ENCODE assay signal across 19 cellular contexts in the genomic region with DNA sequence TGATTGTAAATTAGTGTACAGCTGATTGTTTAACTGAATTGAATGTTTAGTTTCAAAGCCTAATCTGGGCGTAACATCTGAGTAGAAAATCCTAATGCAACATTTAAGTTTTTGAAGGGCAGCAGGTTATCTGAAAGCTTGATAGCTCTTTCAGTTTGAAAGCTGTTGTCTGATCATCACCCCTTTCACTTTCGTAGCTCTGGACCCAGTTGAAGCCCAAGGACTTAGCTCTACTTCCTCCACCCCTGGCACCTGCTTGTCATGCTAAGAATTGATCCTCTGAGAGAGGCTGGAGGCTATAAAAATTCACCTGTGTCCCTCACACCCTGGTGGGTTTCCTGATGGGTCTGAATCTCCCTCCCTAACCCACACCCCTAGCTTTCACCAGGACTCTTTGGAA.
DNase-seq lines count a peak whose midpoint lies in the region; ATAC-seq and FAIRE-seq lines count a peak whose summit lies in the region.
"Had no signal": no experiment of that assay in that cellular context is flagged by ENCODE, and none has a peak within 500 bp of the region (broad histone marks: within the 10 kb centered on the region; RNA-seq: fewer than 3 reads in every experiment).

No MANE protein-coding gene starts in this region.

- H3K36me3 Mint-ChIP-seq in T-cell = no peaks in the 10 kb centered on the region
- H3K36me3 Mint-ChIP-seq: activated CD4-positive, alpha-beta memory T cell treated with anti-CD3 and anti-CD28 coated beads for 36 hours; activated naive CD4-positive, alpha-beta T cell treated with anti-CD3 and anti-CD28 coated beads, Interleukin-2, amount 10 ng/mL, durations not matched to agents 7 days and 5 days; CD4-positive, CD25-positive, alpha-beta regulatory T cell had no signal

- DNase-seq in small intestine (peak; percentile 59), NCI-H446 (lab: John Stamatoyannopoulos, UW) (no peak), RKO (ENCODE audit: low spot score) (no peak), T-cell (no peak)
- DNase-seq: activated CD4-positive, alpha-beta memory T cell treated with anti-CD3 and anti-CD28 coated beads for 36 hours; activated naive CD4-positive, alpha-beta T cell treated with anti-CD3 and anti-CD28 coated beads, Interleukin-2, amount 10 ng/mL, durations not matched to agents 7 days and 5 days; GF-D8; heart right ventricle; left ventricle myocardium inferior; NCI-H1105; NCI-H510A; substantia nigra had no signal

- WGBS in small intestine, 3 donors = 24 to 49% (median 27%) methylated on average over 2 of the region's 2 CpGs

- ATAC-seq in GM19043 (IDR thresholded peaks at IDR 0.05; ENCODE audit: low read depth, unreplicated experiment) = peak; percentile 53
- ATAC-seq in GM21737 (IDR thresholded peaks at IDR 0.05; ENCODE audit: unreplicated experiment) = peak; percentile 76
- ATAC-seq in HG03108 (IDR thresholded peaks at IDR 0.05; ENCODE audit: unreplicated experiment) = peak; percentile 65
- no peak for ATAC-seq in T-cell (replicated peaks in 1 of 4)
- ATAC-seq: heart right ventricle, HepG2 had no signal

- POLR2A ChIA-PET in T-cell (lab: Charles Lee) = no interaction called here

- no peak for FAIRE-seq in small intestine (lab: Jason Lieb, UNC)
- FAIRE-seq: H1, HepG2 had no signal

- H3K27me3 Mint-ChIP-seq in T-cell = peaks cover 0 to 2% of the 10 kb centered on the region in 2 donors
- H3K27me3 Mint-ChIP-seq: activated CD4-positive, alpha-beta memory T cell treated with anti-CD3 and anti-CD28 coated beads for 36 hours had no signal

- H3K27me3 ChIP-seq in small intestine (ENCODE audit: control insufficient read depth in 2 of 2, insufficient read depth in 2 of 2, low read length in 2 of 2) = no peaks in the 10 kb centered on the region
- H3K27me3 ChIP-seq: heart right ventricle had no signal

- H3K4me3 ChIP-seq in small intestine (ENCODE audit: low read depth in 1 of 2, low read length in 2 of 2) = no peak overlapping the region
- H3K4me3 ChIP-seq: heart right ventricle, left ventricle myocardium inferior had no signal

- no peak overlapping the region for H3K27ac Mint-ChIP-seq in T-cell
- H3K27ac Mint-ChIP-seq: activated CD4-positive, alpha-beta memory T cell treated with anti-CD3 and anti-CD28 coated beads for 36 hours; activated naive CD4-positive, alpha-beta T cell treated with anti-CD3 and anti-CD28 coated beads, Interleukin-2, amount 10 ng/mL, durations not matched to agents 7 days and 5 days; CD4-positive, CD25-positive, alpha-beta regulatory T cell had no signal

- H3K36me3 ChIP-seq in small intestine (ENCODE audit: control insufficient read depth in 2 of 2, insufficient read depth in 2 of 2, low read length in 2 of 2) = no peaks in the 10 kb centered on the region
- H3K36me3 ChIP-seq: heart right ventricle, left ventricle myocardium inferior had no signal

- no peaks in the 10 kb centered on the region for H3K4me1 Mint-ChIP-seq in T-cell
- H3K4me1 Mint-ChIP-seq: activated naive CD4-positive, alpha-beta T cell treated with anti-CD3 and anti-CD28 coated beads, Interleukin-2, amount 10 ng/mL, durations not matched to agents 7 days and 5 days; CD4-positive, CD25-positive, alpha-beta regulatory T cell had no signal

- H3K4me3 Mint-ChIP-seq in T-cell = no peak overlapping the region
- H3K4me3 Mint-ChIP-seq: activated CD4-positive, alpha-beta memory T cell treated with anti-CD3 and anti-CD28 coated beads for 36 hours; activated naive CD4-positive, alpha-beta T cell treated with anti-CD3 and anti-CD28 coated beads, Interleukin-2, amount 10 ng/mL, durations not matched to agents 7 days and 5 days; CD4-positive, CD25-positive, alpha-beta regulatory T cell; neural crest cell had no signal

- CTCF ChIA-PET in T-cell (lab: Charles Lee) = interaction anchor here (0.5 to 6.3 kb wide), 15 partner anchors 7 to 826 kb away, joined by 3 to 78 read pairs (median 4); no protein-coding TSS in a partner anchor

- H3K4me1 ChIP-seq in small intestine (ENCODE audit: control insufficient read depth in 2 of 2, insufficient read depth in 1 of 2, low read depth in 1 of 2, low read length in 1 of 2) = no peaks in the 10 kb centered on the region
- H3K4me1 ChIP-seq: heart right ventricle, left ventricle myocardium inferior had no signal

- H3K9me3 Mint-ChIP-seq in T-cell = no peaks in the 10 kb centered on the region
- H3K9me3 Mint-ChIP-seq: activated CD4-positive, alpha-beta memory T cell treated with anti-CD3 and anti-CD28 coated beads for 36 hours; activated naive CD4-positive, alpha-beta T cell treated with anti-CD3 and anti-CD28 coated beads, Interleukin-2, amount 10 ng/mL, durations not matched to agents 7 days and 5 days; CD4-positive, CD25-positive, alpha-beta regulatory T cell had no signal

- H3K27ac ChIP-seq in small intestine (ENCODE audit: low read depth in 1 of 2, low read length in 1 of 2) = no peak overlapping the region
- H3K27ac ChIP-seq: heart right ventricle, left ventricle myocardium inferior had no signal

- H3K9me3 ChIP-seq in small intestine (ENCODE audit: control insufficient read depth, low read depth) = no peaks in the 10 kb centered on the region
- H3K9me3 ChIP-seq: heart right ventricle, left ventricle myocardium inferior had no signal

Comparison
In these comparisons a context has a peak if more than half of its experiments do, and no peak if none do; other contexts are left out.
1. ATAC-seq: peak in GM19043 (single experiment), GM21737 (single experiment) and HG03108 (single experiment); none in T-cell (0 of 4).